1 cellular context compared by ENCODE assay signal in the genomic region with DNA sequence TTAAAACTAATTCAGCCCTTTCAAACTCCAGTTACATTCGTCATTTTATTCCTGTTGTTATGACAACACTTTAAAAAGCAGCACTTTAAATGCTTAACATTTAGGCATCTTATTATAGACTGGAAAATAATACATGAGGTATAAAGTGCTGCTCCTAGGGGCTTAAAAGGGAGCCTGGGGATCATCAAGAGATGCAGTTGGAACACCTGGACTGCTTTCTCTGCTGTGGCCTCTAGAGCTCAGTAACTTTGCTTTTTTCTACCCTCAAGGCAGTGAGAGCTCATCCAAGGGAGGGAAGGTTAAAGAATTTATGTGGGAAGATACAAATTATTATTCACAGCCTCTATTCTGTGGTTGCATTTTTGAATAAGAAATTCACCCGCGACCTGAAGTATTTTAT.
TF ChIP-seq lines count a peak whose summit lies in the region.

No MANE protein-coding gene starts in this region.

TF ChIP-seq in K562, 482 proteins besides CTCF, POLR2A, EP300 and RAD21 (continued from another document):
- TF ChIP-seq, protein P1, sequence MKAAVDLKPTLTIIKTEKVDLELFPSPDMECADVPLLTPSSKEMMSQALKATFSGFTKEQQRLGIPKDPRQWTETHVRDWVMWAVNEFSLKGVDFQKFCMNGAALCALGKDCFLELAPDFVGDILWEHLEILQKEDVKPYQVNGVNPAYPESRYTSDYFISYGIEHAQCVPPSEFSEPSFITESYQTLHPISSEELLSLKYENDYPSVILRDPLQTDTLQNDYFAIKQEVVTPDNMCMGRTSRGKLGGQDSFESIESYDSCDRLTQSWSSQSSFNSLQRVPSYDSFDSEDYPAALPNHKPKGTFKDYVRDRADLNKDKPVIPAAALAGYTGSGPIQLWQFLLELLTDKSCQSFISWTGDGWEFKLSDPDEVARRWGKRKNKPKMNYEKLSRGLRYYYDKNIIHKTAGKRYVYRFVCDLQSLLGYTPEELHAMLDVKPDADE (conservative IDR thresholded peaks at IDR 0.05; ENCODE audit: control insufficient read depth, low read depth, low read length), result no peak
